ENCODE assay signal across 1 cellular context in the genomic region with DNA sequence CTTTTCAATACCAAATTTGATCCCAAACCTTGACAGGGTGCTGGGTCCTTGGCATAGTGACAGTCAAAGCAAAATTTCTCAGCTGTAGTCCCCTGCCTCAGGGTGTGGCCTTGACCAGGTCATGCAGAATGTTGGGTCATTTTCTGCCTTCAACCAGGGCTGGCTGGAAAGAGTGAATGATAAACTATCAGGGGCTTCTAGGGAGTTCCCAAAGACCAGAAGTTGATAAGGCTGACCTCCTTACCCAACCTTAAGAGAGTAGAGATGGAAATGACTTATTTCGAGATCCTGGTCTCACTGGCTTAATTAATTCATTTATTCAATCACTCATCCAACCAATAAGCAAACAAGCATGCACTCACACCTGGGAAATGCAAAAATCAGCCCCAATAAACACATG.
TF ChIP-seq lines count a peak whose summit lies in the region.

No MANE protein-coding gene starts in this region.

TF ChIP-seq in GM12878, 131 proteins besides CTCF, POLR2A, EP300 and RAD21 (continued from another document):
- TF ChIP-seq SUPT20H (IDR thresholded peaks at IDR 0.05; ENCODE audit: borderline replicate concordance, control insufficient read depth, low read depth, low read length) (no peak), IRF4 (IDR thresholded peaks at IDR 0.05; ENCODE audit: low read depth, low read length) (no peak), ZSCAN29 (IDR thresholded peaks at IDR 0.05) (no peak), RB1 (IDR thresholded peaks at IDR 0.05; ENCODE audit: borderline replicate concordance) (no peak), POLR2AphosphoS2 (IDR thresholded peaks at IDR 0.05; ENCODE audit: low read depth, low read length) (no peak), KAT2A (conservative IDR thresholded peaks at IDR 0.05; ENCODE audit: control insufficient read depth, low read depth, low read length) (no peak)
- TF ChIP-seq, protein P1, sequence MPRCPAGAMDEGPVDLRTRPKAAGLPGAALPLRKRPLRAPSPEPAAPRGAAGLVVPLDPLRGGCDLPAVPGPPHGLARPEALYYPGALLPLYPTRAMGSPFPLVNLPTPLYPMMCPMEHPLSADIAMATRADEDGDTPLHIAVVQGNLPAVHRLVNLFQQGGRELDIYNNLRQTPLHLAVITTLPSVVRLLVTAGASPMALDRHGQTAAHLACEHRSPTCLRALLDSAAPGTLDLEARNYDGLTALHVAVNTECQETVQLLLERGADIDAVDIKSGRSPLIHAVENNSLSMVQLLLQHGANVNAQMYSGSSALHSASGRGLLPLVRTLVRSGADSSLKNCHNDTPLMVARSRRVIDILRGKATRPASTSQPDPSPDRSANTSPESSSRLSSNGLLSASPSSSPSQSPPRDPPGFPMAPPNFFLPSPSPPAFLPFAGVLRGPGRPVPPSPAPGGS (IDR thresholded peaks at IDR 0.05; ENCODE audit: borderline replicate concordance, insufficient read depth, low read depth, low read length, poor library complexity, severe bottlenecking): no peak
TF ChIP-seq in GM12878: peak in this region for 0.
